ENCODE assay signal across 22 cellular contexts in the genomic region with DNA sequence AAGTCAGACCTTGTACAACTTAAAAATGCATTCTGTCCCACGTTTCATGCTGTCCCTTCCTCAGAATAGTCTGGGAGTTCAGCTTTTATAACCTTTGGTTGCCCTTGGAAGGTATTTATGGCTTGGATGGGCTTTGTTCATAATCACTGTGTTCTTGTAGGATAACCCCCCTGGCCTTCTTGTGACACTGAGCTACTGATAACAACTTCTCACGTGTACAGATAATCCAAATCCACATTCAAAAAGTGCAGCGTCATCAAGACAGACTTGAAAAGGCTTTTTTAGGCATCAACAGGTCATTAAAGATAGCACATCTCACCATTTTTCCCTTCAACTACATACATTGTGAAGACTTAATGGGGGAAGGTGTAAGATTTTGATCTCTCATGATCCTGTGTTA. TPM values are rescaled to one million over a fixed set of nuclear protein-coding genes. Genes with fewer than 3 reads are reported as not detected.
DNase-seq lines count a peak whose midpoint lies in the region; ATAC-seq and TF ChIP-seq lines count a peak whose summit lies in the region.
"Had no signal": no experiment of that assay in that cellular context is flagged by ENCODE, and none has a peak within 500 bp of the region (broad histone marks: within the 10 kb centered on the region; RNA-seq: fewer than 3 reads in every experiment).

No MANE protein-coding gene starts in this region.

- H3K36me3 ChIP-seq in cardiac muscle cell (no peaks in the 10 kb centered on the region), WERI-Rb-1 (no peaks in the 10 kb centered on the region), left ventricle myocardium inferior (no peaks in the 10 kb centered on the region)

- H3K4me3 Mint-ChIP-seq in nephron progenitor cell = no peak overlapping the region
- H3K4me3 Mint-ChIP-seq: CD8-positive, alpha-beta memory T cell; H9 had no signal

- H3K27ac ChIP-seq in cardiac muscle cell = peak overlapping the region; percentile 53
- no peak overlapping the region for H3K27ac ChIP-seq in WERI-Rb-1
- H3K27ac ChIP-seq in left ventricle myocardium inferior (replicated peaks) = peak overlapping the region; percentile 91
- H3K27ac ChIP-seq: C4-2B, GM23248, KMS-11, SK-N-MC had no signal

- peaks cover 11% of the 10 kb centered on the region for H3K36me3 Mint-ChIP-seq in nephron progenitor cell (ENCODE audit: low read depth)
- H3K36me3 Mint-ChIP-seq: CD8-positive, alpha-beta memory T cell had no signal

- peaks cover 38% of the 10 kb centered on the region for H3K4me1 Mint-ChIP-seq in nephron progenitor cell
- H3K4me1 Mint-ChIP-seq: CD8-positive, alpha-beta memory T cell had no signal

- H3K9me3 ChIP-seq in cardiac muscle cell (ENCODE audit: low read depth) = no peaks in the 10 kb centered on the region
- H3K9me3 ChIP-seq in WERI-Rb-1 (ENCODE audit: severe bottlenecking) = peaks cover 2% of the 10 kb centered on the region
- H3K9me3 ChIP-seq in left ventricle myocardium inferior (replicated peaks) = no peaks in the 10 kb centered on the region

- TF ChIP-seq CTCF in cardiac muscle cell (IDR thresholded peaks at IDR 0.05; ENCODE audit: low read depth, low read length) = no peak
- no peak for TF ChIP-seq CTCF in WERI-Rb-1 (IDR thresholded peaks at IDR 0.05; ENCODE audit: low read depth, low read length)
- TF ChIP-seq CTCF in left ventricle myocardium inferior (IDR thresholded peaks at IDR 0.05; ENCODE audit: borderline replicate concordance) = no peak
- no peak for TF ChIP-seq CTCF in nephron progenitor cell (IDR thresholded peaks at IDR 0.05)

- H3K4me1 ChIP-seq in cardiac muscle cell (ENCODE audit: low read depth) (peaks cover 57% of the 10 kb centered on the region), left ventricle myocardium inferior (peaks cover 83% of the 10 kb centered on the region)

- H3K27me3 ChIP-seq in cardiac muscle cell = no peaks in the 10 kb centered on the region
- H3K27me3 ChIP-seq in WERI-Rb-1 (ENCODE audit: insufficient read depth, low read depth, severe bottlenecking) = no peaks in the 10 kb centered on the region
- H3K27me3 ChIP-seq in left ventricle myocardium inferior (ENCODE audit: low read depth) = no peaks in the 10 kb centered on the region

- peak overlapping the region; percentile 60 for H3K27ac Mint-ChIP-seq in nephron progenitor cell
- H3K27ac Mint-ChIP-seq: CD8-positive, alpha-beta memory T cell; H9 had no signal

- H3K27me3 Mint-ChIP-seq in nephron progenitor cell (ENCODE audit: low read depth, poor library complexity) = peaks cover 3% of the 10 kb centered on the region

- ATAC-seq in Right ventricle myocardium inferior (no peak), GM18868 (IDR thresholded peaks at IDR 0.05; ENCODE audit: unreplicated experiment) (no peak)

- no peak overlapping the region for H3K4me3 ChIP-seq in cardiac muscle cell
- no peak overlapping the region for H3K4me3 ChIP-seq in WERI-Rb-1 (ENCODE audit: low read depth, low read length)
- H3K4me3 ChIP-seq in left ventricle myocardium inferior = no peak overlapping the region
- H3K4me3 ChIP-seq: GM23248, SK-N-MC had no signal

- no peaks in the 10 kb centered on the region for H3K9me3 Mint-ChIP-seq in nephron progenitor cell
- H3K9me3 Mint-ChIP-seq: CD8-positive, alpha-beta memory T cell; H9 had no signal

- intact Hi-C loops in Right ventricle myocardium inferior (cut with DNase I) (loop anchor here (5.0 kb wide), 1 partner anchor 36 kb away; no protein-coding TSS in a partner anchor), left ventricle myocardium inferior (cut with micrococcal nuclease) (no loop called here)

- peak in 1 of 2 donors; percentile 40 for DNase-seq in cardiac muscle cell (ENCODE audit: low read depth in 1 of 2, low spot score in 1 of 2)
- DNase-seq in Right ventricle myocardium inferior (ENCODE audit: missing footprints) = no peak
- peak; percentile 16 for DNase-seq in WERI-Rb-1
- no peak for DNase-seq in left ventricle myocardium inferior
- no peak for DNase-seq in nephron progenitor cell
- no peak for DNase-seq in cerebellar nuclear complex (lab: John Stamatoyannopoulos, UW)
- no peak for DNase-seq in NCI-H2029 (lab: John Stamatoyannopoulos, UW)
- DNase-seq: CD8-positive, alpha-beta memory T cell; GDM1; GM23248; H9; NCI-H1092 treated with DMSO at 0.1 percent for 48 hours; NCI-H1436 treated with DMSO at 0.1 percent for 48 hours; NCI-H1930; NCI-H226; NCI-H510A treated with DMSO at 0.1 percent for 48 hours; SHP77 treated with DMSO at 0.1 percent for 48 hours had no signal

RNA-seq across cellular contexts. Expression of a gene that starts 42.0 kb away (rescaled TPM):
- total RNA-seq in cardiac muscle cell (4.9 and 18.1 TPM in 2 replicates), Right ventricle myocardium inferior (95.4 TPM), left ventricle myocardium inferior (144 TPM)
- 9.1 and 13.0 TPM in 2 replicates for polyA plus RNA-seq in cardiac muscle cell
- total RNA-seq: A172 had no signal
- polyA plus RNA-seq: CD8-positive, alpha-beta memory T cell had no signal
